12 cellular contexts compared by ENCODE assay signal in genomic region chr18:31990823-31991222, GRCh38. TPM values are rescaled to one million over a fixed set of nuclear protein-coding genes. Genes with fewer than 3 reads are reported as not detected.
A peak's percentile ranks its signal among the peaks of the same experiment; 100 is the strongest.
DNase-seq lines count a peak whose midpoint lies in the region; ATAC-seq and TF ChIP-seq lines count a peak whose summit lies in the region.
"Had no signal": no experiment of that assay in that cellular context is flagged by ENCODE, and none has a peak within 500 bp of the region (broad histone marks: within the 10 kb centered on the region; RNA-seq: fewer than 3 reads in every experiment).

No MANE protein-coding gene starts in this region.

- no peak overlapping the region for H3K27ac Mint-ChIP-seq in CD4-positive, alpha-beta T cell
- no peak overlapping the region for H3K27ac Mint-ChIP-seq in H9
- H3K27ac Mint-ChIP-seq: activated T-cell treated with anti-CD3 and anti-CD28 coated beads, Interleukin-2, amount 50 U/mL, for 24 hours; GM23338 had no signal

- no peak overlapping the region for H3K4me3 ChIP-seq in MG63
- no peak overlapping the region for H3K4me3 ChIP-seq in osteoblast (ENCODE audit: insufficient read depth, low read length)
- H3K4me3 ChIP-seq: GM23338 had no signal

- no peak overlapping the region for H2BK120ac ChIP-seq in H9 (ENCODE audit: low read depth, low read length, poor library complexity, severe bottlenecking)

- no peaks in the 10 kb centered on the region for H3K23me2 ChIP-seq in H9 (ENCODE audit: insufficient read length, low read depth, low read length, poor library complexity, severe bottlenecking)

- no peaks in the 10 kb centered on the region for H3K27me3 ChIP-seq in MG63
- no peaks in the 10 kb centered on the region for H3K27me3 ChIP-seq in CD4-positive, alpha-beta T cell (ENCODE audit: control insufficient read depth, insufficient read depth, low read length)
- no peaks in the 10 kb centered on the region for H3K27me3 ChIP-seq in osteoblast (ENCODE audit: insufficient read depth, low read length)
- H3K27me3 ChIP-seq in H9 (ENCODE audit: insufficient read depth, low read length): no peaks in the 10 kb centered on the region

- H3K14ac ChIP-seq in H9 (ENCODE audit: insufficient read depth, low read length): no peak overlapping the region

- CTCF ChIA-PET in CD4-positive, alpha-beta T cell (lab: Charles Lee): no interaction called here

- H3K9ac ChIP-seq in H9 (ENCODE audit: extremely low read depth, insufficient read length, low read length): no peak overlapping the region
- H3K9ac ChIP-seq: KMS-11 had no signal

- no peak overlapping the region for H4K91ac ChIP-seq in H9 (ENCODE audit: insufficient read length, low read depth, low read length)

- no peaks in the 10 kb centered on the region for H3K36me3 Mint-ChIP-seq in CD4-positive, alpha-beta T cell (ENCODE audit: low read depth)
- H3K36me3 Mint-ChIP-seq in H9 (ENCODE audit: insufficient read depth in 1 of 3, low read depth in 3 of 3): peaks cover 0 to under 1% (median 0%) of the 10 kb centered on the region in 3 experiments; a peak in 1 of 7 replicates

- no peaks in the 10 kb centered on the region for H3K79me1 ChIP-seq in H9 (ENCODE audit: insufficient read depth, low read depth, low read length, poor library complexity, severe bottlenecking)

- H3K23ac ChIP-seq in H9 (ENCODE audit: insufficient read length, low read depth, low read length): no peak overlapping the region

- no peaks in the 10 kb centered on the region for H3K4me1 Mint-ChIP-seq in CD4-positive, alpha-beta T cell (ENCODE audit: low read depth)
- peaks cover 2 to 8% of the 10 kb centered on the region in 2 experiments; a peak in 3 of 4 replicates for H3K4me1 Mint-ChIP-seq in H9

- H3K9me3 Mint-ChIP-seq in CD4-positive, alpha-beta T cell: no peaks in the 10 kb centered on the region
- H3K9me3 Mint-ChIP-seq in H9: peaks cover 0 to under 1% of the 10 kb centered on the region in 2 experiments; a peak in 3 of 5 replicates
- H3K9me3 Mint-ChIP-seq: activated T-cell treated with anti-CD3 and anti-CD28 coated beads, Interleukin-2, amount 50 U/mL, for 24 hours; GM23338 had no signal

- H4K8ac ChIP-seq in H9 (replicated peaks; ENCODE audit: insufficient read length, low read depth, low read length): no peak overlapping the region

- no peak overlapping the region for H3K56ac ChIP-seq in H9 (ENCODE audit: insufficient read length, low read depth, low read length)

- no peak overlapping the region for H3K18ac ChIP-seq in H9 (ENCODE audit: insufficient read length, low read depth, low read length)

- H3K4me2 ChIP-seq in osteoblast (ENCODE audit: insufficient read depth, low read length) (no peak overlapping the region), H9 (ENCODE audit: insufficient read depth, insufficient read length, low read length) (no peak overlapping the region)
- H3K4me2 ChIP-seq: GM23338, KMS-11 had no signal

- no peak overlapping the region for H2AK5ac ChIP-seq in H9 (ENCODE audit: insufficient read length, low read length)

- no peaks in the 10 kb centered on the region for H3K36me3 ChIP-seq in MG63
- no peaks in the 10 kb centered on the region for H3K36me3 ChIP-seq in osteoblast (ENCODE audit: insufficient read depth, low read length)

- H2AFZ ChIP-seq in osteoblast (ENCODE audit: low read length): no peak overlapping the region
- H2AFZ ChIP-seq in H9 (ENCODE audit: low read length): no peak overlapping the region

- no peak overlapping the region for H3K4ac ChIP-seq in H9 (ENCODE audit: low read depth, low read length)

- no peak overlapping the region for H2BK20ac ChIP-seq in H9 (ENCODE audit: low read depth, low read length, poor library complexity, severe bottlenecking)

- H3T11ph ChIP-seq in H9 (ENCODE audit: low read length): no peak overlapping the region

- no peak overlapping the region for H2BK5ac ChIP-seq in H9 (ENCODE audit: insufficient read length, low read length)

- H3K27me3 Mint-ChIP-seq in CD4-positive, alpha-beta T cell: no peaks in the 10 kb centered on the region
- H3K27me3 Mint-ChIP-seq in H9 (ENCODE audit: low read depth): no peaks in the 10 kb centered on the region; the same call in 1 of the 2 replicates
- H3K27me3 Mint-ChIP-seq: activated T-cell treated with anti-CD3 and anti-CD28 coated beads, Interleukin-2, amount 50 U/mL, for 24 hours had no signal

- intact Hi-C loops in CD4-positive, alpha-beta T cell (cut with DNase I, micrococcal nuclease): no loop called here

- H4K5ac ChIP-seq in H9 (ENCODE audit: insufficient read length, low read depth, low read length): no peak overlapping the region

- POLR2A ChIA-PET in CD4-positive, alpha-beta T cell (lab: Charles Lee): no interaction called here

- no peaks in the 10 kb centered on the region for H3K79me2 ChIP-seq in osteoblast (ENCODE audit: insufficient read depth, low read length)
- H3K79me2 ChIP-seq in H9 (ENCODE audit: insufficient read depth, low read length): no peaks in the 10 kb centered on the region

- no CpG with 5 or more reads among the region's 2 CpGs for WGBS in H9 (ENCODE audit: extremely low coverage, insufficient read length, low lambda C conversion rate)

- H3K4me1 ChIP-seq in osteoblast (ENCODE audit: insufficient read depth, low read length): no peaks in the 10 kb centered on the region
- peaks cover 7% of the 10 kb centered on the region; the same call in 1 of the 2 replicates for H3K4me1 ChIP-seq in H9 (ENCODE audit: insufficient read depth, low read length)

- H4K20me1 ChIP-seq in osteoblast (ENCODE audit: insufficient read depth, low read length): no peaks in the 10 kb centered on the region
- H4K20me1 ChIP-seq in H9 (ENCODE audit: control insufficient read depth, insufficient read depth, insufficient read length): no peaks in the 10 kb centered on the region

- peak; percentile 100 for ATAC-seq in GM18861 (IDR thresholded peaks at IDR 0.05; ENCODE audit: unreplicated experiment)
- ATAC-seq in GM21528 (IDR thresholded peaks at IDR 0.05; ENCODE audit: low FRiP score, unreplicated experiment): peak; percentile 98
- ATAC-seq in HG03135 (IDR thresholded peaks at IDR 0.05; ENCODE audit: unreplicated experiment): peak; percentile 100
- peak; percentile 65 for ATAC-seq in esophagus mucosa
- no peak for ATAC-seq in CD4-positive, alpha-beta T cell (ENCODE audit: poor library complexity)
- ATAC-seq: GM23338 had no signal

- TF ChIP-seq CTCF in CD4-positive, alpha-beta T cell (IDR thresholded peaks at IDR 0.05): no peak
- no peak for TF ChIP-seq CTCF in osteoblast (IDR thresholded peaks at IDR 0.05; ENCODE audit: extremely low read depth, low read depth, low read length)
- no peak for TF ChIP-seq CTCF in H9 (conservative IDR thresholded peaks at IDR 0.05)

- H2BK12ac ChIP-seq in H9 (ENCODE audit: insufficient read length, low read depth, low read length): no peak overlapping the region

- DNase-seq in MG63 (no peak), osteoblast (ENCODE audit: insufficient read length, low spot score, missing footprints) (no peak), H9 (no peak)
- no peak for DNase-seq in CD4-positive, alpha-beta T cell
- DNase-seq: activated T-cell treated with anti-CD3 and anti-CD28 coated beads, Interleukin-2, amount 50 U/mL, for 24 hours had no signal

- no peak overlapping the region for H2BK15ac ChIP-seq in H9 (ENCODE audit: low read depth, low read length)

- H3K9me3 ChIP-seq in MG63 (no peaks in the 10 kb centered on the region), osteoblast (ENCODE audit: low read depth, low read length) (no peaks in the 10 kb centered on the region), H9 (ENCODE audit: control insufficient read depth, low read depth, low read length) (no peaks in the 10 kb centered on the region)
- H3K9me3 ChIP-seq in CD4-positive, alpha-beta T cell (ENCODE audit: control insufficient read depth, low read length): no peaks in the 10 kb centered on the region

- no peak overlapping the region for H3K4me3 Mint-ChIP-seq in CD4-positive, alpha-beta T cell
- no peak overlapping the region for H3K4me3 Mint-ChIP-seq in H9
- H3K4me3 Mint-ChIP-seq: activated T-cell treated with anti-CD3 and anti-CD28 coated beads, Interleukin-2, amount 50 U/mL, for 24 hours; GM23338 had no signal

- H3K27ac ChIP-seq in CD4-positive, alpha-beta T cell (ENCODE audit: low read depth, low read length): no peak overlapping the region
- H3K27ac ChIP-seq in osteoblast (ENCODE audit: low read depth, low read length) (no peak overlapping the region), H9 (ENCODE audit: insufficient read length, low read depth, low read length) (no peak overlapping the region)
- H3K27ac ChIP-seq: epithelial cell of prostate, KMS-11 had no signal

RNA-seq across cellular contexts. Expression of gene RNF125, which starts 27.8 kb away (rescaled TPM):
- total RNA-seq in esophagus mucosa (1.8 TPM), osteoblast (under 0.01 and 0.59 TPM in 2 replicates), H9 (2021) (8.3 and 9.4 TPM in 2 replicates)
- 0.05 and 0.10 TPM in 2 replicates for total RNA-seq in MG63 (2014; rRNA removed; shearing (Covaris generic); ENCODE audit: low replicate concordance)
- total RNA-seq in CD4-positive, alpha-beta T cell: 100 to 1,000 TPM; 107 to 112 TPM

RNA-seq across cellular contexts. Expression of gene TRAPPC8, which starts 47.9 kb away (rescaled TPM):
- total RNA-seq in esophagus mucosa (30.5 TPM), osteoblast (47.0 and 48.0 TPM in 2 replicates), H9 (2021) (40.4 and 43.0 TPM in 2 replicates)
- total RNA-seq in MG63 (2014; rRNA removed; shearing (Covaris generic); ENCODE audit: low replicate concordance): 27.1 and 40.7 TPM in 2 replicates
- 10 to 100 TPM; 24.4 to 26.3 TPM for total RNA-seq in CD4-positive, alpha-beta T cell

Comparison
In these comparisons a context has a peak if more than half of its experiments do, and no peak if none do; other contexts are left out.
1. RNA of gene RNF125, which starts 27.8 kb away (total RNA-seq): 107 to 112 TPM in CD4-positive, alpha-beta T cell; 8.3 to 9.4 TPM in H9, 1.8 TPM in esophagus mucosa (single experiment), 0.05 to 0.10 TPM in MG63 and under 0.01 to 0.59 TPM in osteoblast; every median in the first group is over 10 times any median in the second.